1 cellular context compared by ENCODE assay signal in genomic region chr10:70672165-70672992, GRCh38.
A peak's percentile ranks its signal among the peaks of the same experiment; 100 is the strongest.
TF ChIP-seq lines count a peak whose summit lies in the region.

TSS of gene ADAMTS14 (plus strand) at chr10:70672506. CDS start at chr10:70672803, 297 bp downstream.

TF ChIP-seq in H1, 55 proteins besides CTCF, POLR2A, EP300 and RAD21 (continued from another document):
- TF ChIP-seq ATF2 (IDR thresholded peaks at IDR 0.05; ENCODE audit: low read length) = no peak
- no peak for TF ChIP-seq NRF1 (IDR thresholded peaks at IDR 0.05; ENCODE audit: low read depth, low read length)
- no peak for TF ChIP-seq SIRT6 (IDR thresholded peaks at IDR 0.05; ENCODE audit: low read length)
- TF ChIP-seq GTF2F1 (IDR thresholded peaks at IDR 0.05; ENCODE audit: borderline replicate concordance, low read depth, low read length) = no peak
- TF ChIP-seq EZH2 (IDR thresholded peaks at IDR 0.05; ENCODE audit: low read depth, low read length, severe bottlenecking) = peak; percentile 55
- TF ChIP-seq CEBPB (IDR thresholded peaks at IDR 0.05; ENCODE audit: low read depth, low read length) = no peak
- no peak for TF ChIP-seq ZNF274 (IDR thresholded peaks at IDR 0.05; ENCODE audit: borderline replicate concordance, extremely low read depth, low read length)
- no peak for TF ChIP-seq NANOG (IDR thresholded peaks at IDR 0.05; ENCODE audit: insufficient read depth, low read depth, low read length, poor library complexity, severe bottlenecking)
- no peak for TF ChIP-seq KDM5A (IDR thresholded peaks at IDR 0.05; ENCODE audit: low read length)
- TF ChIP-seq JUND (IDR thresholded peaks at IDR 0.05; ENCODE audit: low read length) = no peak
- no peak; the same call in 1 of the 2 replicates for TF ChIP-seq TBP (IDR thresholded peaks at IDR 0.05; ENCODE audit: low read depth, low read length)
- TF ChIP-seq RNF2 (IDR thresholded peaks at IDR 0.05; ENCODE audit: borderline replicate concordance, low read depth, low read length, missing control alignments, poor library complexity, severe bottlenecking) = no peak
- peak; percentile 76; the same call in 1 of the 2 replicates for TF ChIP-seq E2F6 (IDR thresholded peaks at IDR 0.05)
- TF ChIP-seq SIX5 (IDR thresholded peaks at IDR 0.05; ENCODE audit: low read depth, low read length) = no peak
- TF ChIP-seq HDAC2 (IDR thresholded peaks at IDR 0.05; ENCODE audit: borderline replicate concordance in 1 of 2, low read depth in 2 of 2, low read length in 2 of 2) = no peak
- no peak for TF ChIP-seq SIN3A (conservative IDR thresholded peaks at IDR 0.05 in 1 of 2, IDR thresholded peaks at IDR 0.05 in 1 of 2; ENCODE audit: low read depth in 1 of 2, low read length in 2 of 2)
- 0 out of 2 replicates have a peak, but pooled peaks have one; percentile 60 for TF ChIP-seq GABPA (IDR thresholded peaks at IDR 0.05; ENCODE audit: borderline replicate concordance, insufficient read depth, low read length)
TF ChIP-seq in H1: peak in this region for 7.
